ENCODE assay signal across 1 cellular context in the genomic region with DNA sequence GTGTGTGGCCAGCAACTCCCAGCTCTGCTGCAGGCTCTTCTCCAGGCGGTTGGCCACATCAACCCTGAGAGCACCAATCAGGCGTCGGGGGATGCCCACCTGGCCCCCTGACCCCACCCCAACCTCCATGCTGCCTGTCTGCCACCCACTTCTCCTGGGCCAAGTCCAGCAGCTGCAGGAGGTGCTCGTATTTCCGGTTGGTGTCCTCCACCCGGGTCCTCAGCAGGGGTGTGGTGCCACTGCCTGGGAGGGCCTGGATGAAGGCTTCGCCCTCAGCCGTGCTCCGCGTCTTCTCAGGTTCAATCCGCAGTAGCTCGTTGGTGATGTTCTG.
TF ChIP-seq lines count a peak whose summit lies in the region.

No MANE protein-coding gene starts in this region.

TF ChIP-seq in H1, 55 proteins besides CTCF, POLR2A, EP300 and RAD21:
- TF ChIP-seq, protein P1, sequence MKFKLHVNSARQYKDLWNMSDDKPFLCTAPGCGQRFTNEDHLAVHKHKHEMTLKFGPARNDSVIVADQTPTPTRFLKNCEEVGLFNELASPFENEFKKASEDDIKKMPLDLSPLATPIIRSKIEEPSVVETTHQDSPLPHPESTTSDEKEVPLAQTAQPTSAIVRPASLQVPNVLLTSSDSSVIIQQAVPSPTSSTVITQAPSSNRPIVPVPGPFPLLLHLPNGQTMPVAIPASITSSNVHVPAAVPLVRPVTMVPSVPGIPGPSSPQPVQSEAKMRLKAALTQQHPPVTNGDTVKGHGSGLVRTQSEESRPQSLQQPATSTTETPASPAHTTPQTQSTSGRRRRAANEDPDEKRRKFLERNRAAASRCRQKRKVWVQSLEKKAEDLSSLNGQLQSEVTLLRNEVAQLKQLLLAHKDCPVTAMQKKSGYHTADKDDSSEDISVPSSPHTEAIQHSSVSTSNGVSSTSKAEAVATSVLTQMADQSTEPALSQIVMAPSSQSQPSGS (IDR thresholded peaks at IDR 0.05; ENCODE audit: low read length) = no peak
- TF ChIP-seq POLR2AphosphoS5 (IDR thresholded peaks at IDR 0.05; ENCODE audit: low read depth, low read length) (no peak), KDM5A (IDR thresholded peaks at IDR 0.05; ENCODE audit: low read length) (no peak), RXRA (IDR thresholded peaks at IDR 0.05; ENCODE audit: insufficient read depth, low read depth, low read length) (no peak), ASH2L (IDR thresholded peaks at IDR 0.05; ENCODE audit: low read length) (no peak), EGR1 (IDR thresholded peaks at IDR 0.05; ENCODE audit: borderline replicate concordance, low read depth, low read length) (no peak), FOSL1 (IDR thresholded peaks at IDR 0.05; ENCODE audit: insufficient read depth, low read depth, low read length) (no peak), MAFK (IDR thresholded peaks at IDR 0.05; ENCODE audit: low read depth, low read length) (no peak), YY1 (IDR thresholded peaks at IDR 0.05; ENCODE audit: low read depth, low read length) (no peak), CREB1 (IDR thresholded peaks at IDR 0.05) (no peak), SUZ12 (IDR thresholded peaks at IDR 0.05; ENCODE audit: low read length) (no peak)
- TF ChIP-seq, protein P2, sequence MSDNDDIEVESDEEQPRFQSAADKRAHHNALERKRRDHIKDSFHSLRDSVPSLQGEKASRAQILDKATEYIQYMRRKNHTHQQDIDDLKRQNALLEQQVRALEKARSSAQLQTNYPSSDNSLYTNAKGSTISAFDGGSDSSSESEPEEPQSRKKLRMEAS (IDR thresholded peaks at IDR 0.05) = no peak
